In the genomic region with DNA sequence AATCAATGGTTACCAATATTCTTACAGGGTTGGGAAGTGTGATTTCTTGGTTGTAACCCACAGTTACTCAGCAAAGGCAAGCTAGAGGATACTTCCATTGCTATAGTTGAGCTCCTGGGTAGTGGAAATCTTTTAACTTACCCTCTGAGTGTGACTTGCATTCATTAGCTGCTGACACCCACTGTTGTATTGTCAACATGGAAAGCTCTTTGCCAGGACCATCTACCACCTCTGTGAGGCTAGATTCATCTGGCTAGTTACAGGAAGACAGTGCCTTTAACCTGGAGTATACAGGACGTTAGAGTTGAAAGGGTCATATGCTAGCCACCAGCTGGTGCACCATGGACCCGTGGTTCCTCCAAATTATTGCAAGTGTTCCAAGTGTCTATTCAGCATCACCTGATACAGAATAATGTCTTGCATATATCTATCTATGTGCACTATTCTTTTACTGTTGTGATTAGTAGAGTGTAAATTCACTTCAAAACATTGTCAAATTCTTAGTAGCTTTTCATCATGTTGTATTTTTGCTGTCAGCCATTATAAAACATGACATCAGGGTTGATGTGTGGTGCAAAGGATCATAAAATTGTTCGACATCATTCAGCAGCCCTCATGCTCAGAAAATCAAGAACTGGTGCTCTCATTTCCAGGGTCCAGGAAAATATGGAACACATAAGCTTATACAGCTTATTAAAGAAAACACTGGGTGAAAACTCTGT, we compare ENCODE assay signal across 16 cellular contexts.
"Had no signal": no experiment of that assay in that cellular context is flagged by ENCODE, and none has a peak within 500 bp of the region (broad histone marks: within the 10 kb centered on the region; RNA-seq: fewer than 3 reads in every experiment).

No MANE protein-coding gene starts in this region.

- H3K4me3 Mint-ChIP-seq: dendritic cell treated with granulocyte-macrophage colony-stimulating factor and Interleukin-4, amounts not matched to agents 40 ng/mL and 50 ng/mL, for 4 days; effector memory CD8-positive, alpha-beta T cell; naive thymus-derived CD4-positive, alpha-beta T cell; nephron progenitor cell; stimulated activated naive B cell treated with anti-CD40 and anti-IgM and Interleukin-4, amounts not matched to agents 10 μg/mL and 1 μg/mL and 100 μg/mL, for 72 hours; stimulated activated naive CD8-positive, alpha-beta T cell treated with anti-CD3 and anti-CD28 coated beads, Interleukin-15, amount 100 ng/mL, for 72 hours had no signal

- H3K4me1 ChIP-seq: foreskin keratinocyte, right atrium auricular region, sigmoid colon, testis, tibial nerve had no signal

- H3K4me3 ChIP-seq: right atrium auricular region, sigmoid colon, skin epidermis, testis, tibial nerve had no signal

- H3K27me3 Mint-ChIP-seq: dendritic cell treated with granulocyte-macrophage colony-stimulating factor and Interleukin-4, amounts not matched to agents 40 ng/mL and 50 ng/mL, for 4 days; effector memory CD8-positive, alpha-beta T cell; naive thymus-derived CD4-positive, alpha-beta T cell; stimulated activated naive B cell treated with anti-CD40 and anti-IgM and Interleukin-4, amounts not matched to agents 10 μg/mL and 1 μg/mL and 100 μg/mL, for 72 hours; stimulated activated naive CD8-positive, alpha-beta T cell treated with anti-CD3 and anti-CD28 coated beads, Interleukin-15, amount 100 ng/mL, for 72 hours had no signal

- H3K27ac Mint-ChIP-seq: dendritic cell treated with granulocyte-macrophage colony-stimulating factor and Interleukin-4, amounts not matched to agents 40 ng/mL and 50 ng/mL, for 4 days; effector memory CD8-positive, alpha-beta T cell; naive thymus-derived CD4-positive, alpha-beta T cell; nephron progenitor cell; stimulated activated naive CD8-positive, alpha-beta T cell treated with anti-CD3 and anti-CD28 coated beads, Interleukin-15, amount 100 ng/mL, for 72 hours had no signal

- H3K4me1 Mint-ChIP-seq: naive thymus-derived CD4-positive, alpha-beta T cell; nephron progenitor cell; stimulated activated naive CD8-positive, alpha-beta T cell treated with anti-CD3 and anti-CD28 coated beads, Interleukin-15, amount 100 ng/mL, for 72 hours had no signal

- H3K27ac ChIP-seq: foreskin keratinocyte, right atrium auricular region, sigmoid colon, skin epidermis, testis, tibial nerve had no signal

- H3K36me3 ChIP-seq: right atrium auricular region, sigmoid colon had no signal

- H3K27me3 ChIP-seq: foreskin keratinocyte, right atrium auricular region, sigmoid colon, testis, tibial nerve had no signal

- DNase-seq: effector memory CD8-positive, alpha-beta T cell; erythroblast; foreskin keratinocyte; kidney glomerular epithelial cell; naive thymus-derived CD4-positive, alpha-beta T cell; nephron progenitor cell; sigmoid colon; stimulated activated CD4-positive, alpha-beta T cell treated with anti-CD3 and anti-CD28 coated beads, Interleukin-2, amount 100 ng/mL, for 24 hours; stimulated activated CD4-positive, alpha-beta T cell treated with anti-CD3 and anti-CD28 coated beads, Interleukin-4, amount 100 ng/mL, for 4 hours; stimulated activated naive B cell treated with anti-CD40 and anti-IgM and Interleukin-4, amounts not matched to agents 10 μg/mL and 1 μg/mL and 100 μg/mL, for 72 hours; stimulated activated naive CD8-positive, alpha-beta T cell treated with anti-CD3 and anti-CD28 coated beads, Interleukin-15, amount 100 ng/mL, for 72 hours; testis had no signal

- H3K9me3 Mint-ChIP-seq: dendritic cell treated with granulocyte-macrophage colony-stimulating factor and Interleukin-4, amounts not matched to agents 40 ng/mL and 50 ng/mL, for 4 days; effector memory CD8-positive, alpha-beta T cell; naive thymus-derived CD4-positive, alpha-beta T cell; nephron progenitor cell; stimulated activated naive CD8-positive, alpha-beta T cell treated with anti-CD3 and anti-CD28 coated beads, Interleukin-15, amount 100 ng/mL, for 72 hours had no signal

- ATAC-seq: effector memory CD8-positive, alpha-beta T cell; foreskin keratinocyte; naive thymus-derived CD4-positive, alpha-beta T cell; stimulated activated naive CD8-positive, alpha-beta T cell treated with anti-CD3 and anti-CD28 coated beads, Interleukin-15, amount 100 ng/mL, for 72 hours had no signal

- H3K9me3 ChIP-seq: right atrium auricular region, sigmoid colon, testis, tibial nerve had no signal
